In genomic region chr20:46642265-46642942, GRCh38 we compare ENCODE assay signal across 16 cellular contexts. TPM values are rescaled to one million over a fixed set of nuclear protein-coding genes. Genes with fewer than 3 reads are reported as not detected.
DNase-seq lines count a peak whose midpoint lies in the region; ATAC-seq, FAIRE-seq and TF ChIP-seq lines count a peak whose summit lies in the region.
"Had no signal": no experiment of that assay in that cellular context is flagged by ENCODE, and none has a peak within 500 bp of the region (broad histone marks: within the 10 kb centered on the region; RNA-seq: fewer than 3 reads in every experiment).

No MANE protein-coding gene starts in this region.

- CTCF ChIA-PET in HepG2 (lab: Yijun Ruan, JAX; ENCODE audit: low intra/inter-chr PET ratio, low total read pairs) = no interaction called here
- CTCF ChIA-PET in Caco-2 (lab: Charles Lee) = no interaction called here

- no peak overlapping the region for H3K27ac Mint-ChIP-seq in Caco-2 (ENCODE audit: unreplicated experiment)

- H3K79me2 ChIP-seq in HepG2 (ENCODE audit: insufficient read depth, low read length) = peaks cover 35% of the 10 kb centered on the region

- no peaks in the 10 kb centered on the region for H3K9me3 Mint-ChIP-seq in Caco-2 (ENCODE audit: unreplicated experiment)
- H3K9me3 Mint-ChIP-seq: CD8-positive, alpha-beta memory T cell had no signal

- no peaks in the 10 kb centered on the region for H3K36me3 Mint-ChIP-seq in Caco-2 (ENCODE audit: insufficient read depth, unreplicated experiment)
- H3K36me3 Mint-ChIP-seq: CD8-positive, alpha-beta memory T cell had no signal

- no peaks in the 10 kb centered on the region for H3K36me3 ChIP-seq in heart left ventricle
- no peaks in the 10 kb centered on the region for H3K36me3 ChIP-seq in adrenal gland (replicated peaks in 1 of 2)
- peaks cover 5 to 33% of the 10 kb centered on the region in 2 experiments for H3K36me3 ChIP-seq in HepG2 (replicated peaks in 1 of 2; ENCODE audit: control insufficient read depth in 1 of 2, insufficient read depth in 2 of 2, low read length in 2 of 2)
- no peaks in the 10 kb centered on the region for H3K36me3 ChIP-seq in Caco-2 (ENCODE audit: control insufficient read depth, insufficient read depth, low read length)
- H3K36me3 ChIP-seq: BLaER1 treated with 17β-estradiol and CSF1 and Interleukin-3, amounts not matched to agents 10 nM and 100 nM had no signal

- H3K27me3 Mint-ChIP-seq in Caco-2 (ENCODE audit: insufficient read depth, unreplicated experiment) = peaks cover 10% of the 10 kb centered on the region

- TF ChIP-seq POLR2A in heart left ventricle (IDR thresholded peaks at IDR 0.05) (no peak), adrenal gland (IDR thresholded peaks at IDR 0.05) (no peak), HepG2 (IDR thresholded peaks at IDR 0.05; ENCODE audit: insufficient read depth in 1 of 2, low read depth in 2 of 2, low read length in 2 of 2) (no peak)

- POLR2A ChIA-PET in HepG2 (lab: Yijun Ruan, JAX) = interaction anchor here (1.2 to 2.3 kb wide), 2 partner anchors 11 to 24 kb away, joined by 3 to 7 read pairs; no protein-coding TSS in a partner anchor
- POLR2A ChIA-PET in Caco-2 (lab: Charles Lee) = no interaction called here

- H3K4me1 ChIP-seq in heart left ventricle (peaks cover 0 to 4% (median 0%) of the 10 kb centered on the region in 12 donors), right cardiac atrium (ENCODE audit: control insufficient read depth, insufficient read depth, low read length) (no peaks in the 10 kb centered on the region), adrenal gland (replicated peaks in 1 of 2) (no peaks in the 10 kb centered on the region), HepG2 (ENCODE audit: insufficient read depth, low read length) (peaks cover 95% of the 10 kb centered on the region), Caco-2 (no peaks in the 10 kb centered on the region)

- ATAC-seq in heart left ventricle = peak in 3 of 4 donors; percentile 40 to 76 (median 45)
- no peak for ATAC-seq in right cardiac atrium
- ATAC-seq in HepG2 = no peak
- no peak for ATAC-seq in HG02623 (IDR thresholded peaks at IDR 0.05; ENCODE audit: unreplicated experiment)
- ATAC-seq: PC-3 had no signal

- no peak for FAIRE-seq in HepG2 (lab: Jason Lieb, UNC)
- FAIRE-seq: A204.1, H54 had no signal

- TF ChIP-seq EP300 in HepG2 (IDR thresholded peaks at IDR 0.05; ENCODE audit: low read depth in 2 of 2, low read length in 2 of 2) (no peak), HepG2 (CRISPR knock-in tag; IDR thresholded peaks at IDR 0.05; ENCODE audit: borderline replicate concordance) (no peak)

- no peak for TF ChIP-seq RAD21 in HepG2 (CRISPR knock-in tag; IDR thresholded peaks at IDR 0.05)

- no peaks in the 10 kb centered on the region for H3K4me1 Mint-ChIP-seq in Caco-2 (ENCODE audit: low read depth, unreplicated experiment)
- H3K4me1 Mint-ChIP-seq: CD8-positive, alpha-beta memory T cell had no signal

- H4K20me1 ChIP-seq in HepG2 (ENCODE audit: insufficient read depth, low read length) = no peaks in the 10 kb centered on the region
- H4K20me1 ChIP-seq: BLaER1 treated with 17β-estradiol and CSF1 and Interleukin-3, amounts not matched to agents 10 nM and 100 nM had no signal

- no peak for TF ChIP-seq CTCF in heart left ventricle (IDR thresholded peaks at IDR 0.05)
- TF ChIP-seq CTCF in adrenal gland (IDR thresholded peaks at IDR 0.05) = no peak
- no peak for TF ChIP-seq CTCF in HepG2 (CRISPR knock-in tag; IDR thresholded peaks at IDR 0.05)
- TF ChIP-seq CTCF in Caco-2 (IDR thresholded peaks at IDR 0.05; ENCODE audit: insufficient read depth in 1 of 2, low read depth in 1 of 2, low read length in 1 of 2, severe bottlenecking in 1 of 2, unreplicated experiment in 1 of 2) = no peak

- DNase-seq in heart left ventricle (peak in 2 of 5 donors; percentile 30 to 38), right cardiac atrium (no peak), adrenal gland (peak in 6 of 7 donors; percentile 41 to 81 (median 68)), HepG2 (ENCODE audit: low spot score) (no peak), Caco-2 (no peak)
- no peak for DNase-seq in activated naive CD4-positive, alpha-beta T cell treated with anti-CD3 and anti-CD28 coated beads, Interleukin-2, amount 50 U/mL, for 16 hours
- DNase-seq: CD8-positive, alpha-beta memory T cell; NCI-H1105 treated with DMSO at 0.1 percent for 48 hours; NCI-H1694 treated with DMSO at 0.1 percent for 48 hours; NCI-H345; PC-3 had no signal

- in situ Hi-C loops in HepG2 (cut with HindIII; ENCODE audit: extremely low pct_ligation_motif_present, low pct_unique_long_range_greater_than_20kb) = no loop called here

- H3K4me2 ChIP-seq in HepG2 (ENCODE audit: low read depth, low read length) = no peak overlapping the region
- H3K4me2 ChIP-seq: BLaER1 treated with 17β-estradiol and CSF1 and Interleukin-3, amounts not matched to agents 10 nM and 100 nM had no signal

- H3K4me3 Mint-ChIP-seq in Caco-2 (ENCODE audit: unreplicated experiment) = no peak overlapping the region
- H3K4me3 Mint-ChIP-seq: CD8-positive, alpha-beta memory T cell had no signal

- no TSS peak for BruUV-seq in HepG2 (replicated peaks; lab: Mats Ljungman, UMichigan)
- BruUV-seq in Caco-2 (replicated peaks; lab: Mats Ljungman, UMichigan) = no TSS peak

- WGBS in heart left ventricle, 4 donors = 69 to 77% (median 73%) methylated on average over 11 of the region's 11 CpGs
- WGBS in right cardiac atrium = 70% methylated on average over 11 of the region's 11 CpGs
- WGBS in adrenal gland, 4 donors = 56 to 59% (median 58%) methylated on average over 7 to 11 of the region's 11 CpGs
- WGBS in HepG2 (ENCODE audit: low lambda C conversion rate) = 91% methylated on average over 11 of the region's 11 CpGs

- H3K9ac ChIP-seq in HepG2 (ENCODE audit: insufficient read depth, low read depth, low read length) = no peak overlapping the region
- H3K9ac ChIP-seq: BLaER1 treated with 17β-estradiol and CSF1 and Interleukin-3, amounts not matched to agents 10 nM and 100 nM had no signal

- H3K27ac ChIP-seq in heart left ventricle (no peak overlapping the region), right cardiac atrium (ENCODE audit: low read length) (no peak overlapping the region), adrenal gland (no peak overlapping the region), HepG2 (ENCODE audit: extremely low read length, insufficient read depth, low read length) (no peak overlapping the region)
- H3K27ac ChIP-seq: BLaER1 treated with 17β-estradiol and CSF1 and Interleukin-3, amounts not matched to agents 10 nM and 100 nM had no signal

- no peaks in the 10 kb centered on the region for H3K27me3 ChIP-seq in heart left ventricle
- no peaks in the 10 kb centered on the region for H3K27me3 ChIP-seq in right cardiac atrium (ENCODE audit: control insufficient read depth, insufficient read depth)
- no peaks in the 10 kb centered on the region for H3K27me3 ChIP-seq in adrenal gland
- H3K27me3 ChIP-seq in HepG2 (ENCODE audit: control insufficient read depth in 1 of 2, insufficient read depth in 2 of 2, low read length in 2 of 2) = no peaks in the 10 kb centered on the region
- H3K27me3 ChIP-seq in Caco-2 (replicated peaks; ENCODE audit: control insufficient read depth, insufficient read depth, low read length) = no peaks in the 10 kb centered on the region
- H3K27me3 ChIP-seq: BLaER1 treated with 17β-estradiol and CSF1 and Interleukin-3, amounts not matched to agents 10 nM and 100 nM had no signal

- intact Hi-C loops in heart left ventricle (cut with DNase I) (no loop called here), right cardiac atrium (cut with DNase I) (no loop called here), adrenal gland (cut with DNase I) (no loop called here), HepG2 (cut with micrococcal nuclease; ENCODE audit: unreplicated experiment) (no loop called here), Caco-2 (cut with micrococcal nuclease; ENCODE audit: unreplicated experiment) (no loop called here)

- no peak overlapping the region for H2AFZ ChIP-seq in HepG2 (ENCODE audit: low read length)

- H3K4me3 ChIP-seq in heart left ventricle (no peak overlapping the region), right cardiac atrium (ENCODE audit: low read length) (no peak overlapping the region), adrenal gland (no peak overlapping the region), HepG2 (replicated peaks in 1 of 3; ENCODE audit: insufficient read depth in 1 of 3, low read depth in 2 of 3, low read length in 3 of 3) (no peak overlapping the region), Caco-2 (ENCODE audit: low read depth, low read length) (no peak overlapping the region)
- H3K4me3 ChIP-seq: BLaER1 treated with 17β-estradiol and CSF1 and Interleukin-3, amounts not matched to agents 10 nM and 100 nM had no signal

- H3K9me3 ChIP-seq in heart left ventricle = no peaks in the 10 kb centered on the region
- no peaks in the 10 kb centered on the region for H3K9me3 ChIP-seq in right cardiac atrium (ENCODE audit: control insufficient read depth, low read length)
- no peaks in the 10 kb centered on the region for H3K9me3 ChIP-seq in adrenal gland (replicated peaks in 1 of 3)
- no peaks in the 10 kb centered on the region for H3K9me3 ChIP-seq in HepG2 (ENCODE audit: low read length)
- H3K9me3 ChIP-seq in Caco-2 = no peaks in the 10 kb centered on the region
- H3K9me3 ChIP-seq: BLaER1 treated with 17β-estradiol and CSF1 and Interleukin-3, amounts not matched to agents 10 nM and 100 nM had no signal

RNA-seq across cellular contexts. Expression of gene SLC13A3, which starts 8.9 kb away (rescaled TPM):
- total RNA-seq in heart left ventricle (1 to 10 TPM in 2 of 9 donors, under 1 TPM in 7; 0.13 to 2.6 (median 0.60) TPM), right cardiac atrium (1 to 10 TPM in 1 of 4 donors, under 1 TPM in 3; 0.35 to 1.5 (median 0.51) TPM), adrenal gland (10 to 100 TPM in 1 of 8 donors, 1 to 10 TPM in 7; 1.6 to 11.2 (median 4.0) TPM), HepG2 (2016; rRNA removed; fragmentation: Illumina TruSeq; extraction: Trizol) (27.9 and 66.5 TPM in 2 replicates), Caco-2 (2022) (0.30 and 0.39 TPM in 2 replicates)
- polyA plus RNA-seq in heart left ventricle (under 1 TPM; 0.38 to 0.54 TPM), right cardiac atrium (0.50 TPM), adrenal gland (1 to 10 TPM; 1.5 to 4.2 (median 1.9) TPM), HepG2 (2011; rRNA removed) (63.3 and 76.0 TPM in 2 replicates)
- 23.8 and 30.4 TPM in 2 replicates for total RNA-seq in HepG2 (2016; cell fraction: cytosol; rRNA removed; fragmentation: Illumina TruSeq; extraction: Trizol; ENCODE audit: low read depth)
- total RNA-seq in HepG2 (2016; cell fraction: insoluble cytoplasmic fraction; rRNA removed; fragmentation: Illumina TruSeq; extraction: Trizol) = 29.2 and 65.4 TPM in 2 replicates
- 25.6 and 35.7 TPM in 2 replicates for total RNA-seq in HepG2 (2016; cell fraction: membrane; rRNA removed; fragmentation: Illumina TruSeq; extraction: Trizol)
- 59.9 and 65.1 TPM in 2 replicates for total RNA-seq in HepG2 (2016; cell fraction: nucleus; rRNA removed; fragmentation: Illumina TruSeq; extraction: Trizol)
- 40.8 and 74.9 TPM in 2 replicates for polyA plus RNA-seq in HepG2 (2011; cell fraction: cytosol; rRNA removed)
- polyA plus RNA-seq in HepG2 (2011; cell fraction: nucleus; rRNA removed) = 88.1 and 138 TPM in 2 replicates
- 42.2 and 59.1 TPM in 2 replicates for polyA plus RNA-seq in HepG2 (2012)
- polyA plus RNA-seq in HepG2 (2016; cell fraction: cytosol; fragmentation: Illumina TruSeq; extraction: Trizol; ENCODE audit: low read depth) = 25.1 and 35.1 TPM in 2 replicates
- polyA plus RNA-seq in HepG2 (2016; cell fraction: insoluble cytoplasmic fraction; fragmentation: Illumina TruSeq; extraction: Trizol; ENCODE audit: low read depth) = 30.5 and 31.8 TPM in 2 replicates
- polyA plus RNA-seq in HepG2 (2016; cell fraction: membrane; fragmentation: Illumina TruSeq; extraction: Trizol; ENCODE audit: low read depth) = 24.6 and 30.2 TPM in 2 replicates
- 99.0 and 99.2 TPM in 2 replicates for polyA plus RNA-seq in HepG2 (2016; cell fraction: nucleus; fragmentation: Illumina TruSeq; extraction: Trizol; ENCODE audit: insufficient read depth, low read depth)
- polyA minus RNA-seq in HepG2 (2011; rRNA and poly(A)+ RNA removed; ENCODE audit: low replicate concordance) = 0.42 and 193 TPM in 2 replicates
- 32.3 and 43.5 TPM in 2 replicates for polyA minus RNA-seq in HepG2 (2011; cell fraction: cytosol; rRNA and poly(A)+ RNA removed)
- 50.4 and 63.9 TPM in 2 replicates for polyA minus RNA-seq in HepG2 (2011; cell fraction: nucleus; rRNA and poly(A)+ RNA removed)
- total RNA-seq: HT1080, PC-3 had no signal
- polyA plus RNA-seq: CD8-positive, alpha-beta memory T cell had no signal

RNA-seq across cellular contexts. Expression of gene TP53RK, which starts 46.8 kb away (rescaled TPM):
- total RNA-seq in heart left ventricle (10 to 100 TPM in 1 of 9 donors, 1 to 10 TPM in 8; 5.1 to 10.8 (median 7.9) TPM), right cardiac atrium (1 to 10 TPM; 8.5 to 9.9 (median 9.3) TPM), adrenal gland (10 to 100 TPM in 7 of 8 donors, 1 to 10 TPM in 1; 9.7 to 35.0 (median 16.9) TPM), HepG2 (2016; rRNA removed; fragmentation: Illumina TruSeq; extraction: Trizol) (25.5 and 31.0 TPM in 2 replicates), Caco-2 (2022) (20.3 and 22.7 TPM in 2 replicates)
- polyA plus RNA-seq in heart left ventricle (1 to 10 TPM; 5.0 to 9.9 TPM), right cardiac atrium (6.8 TPM), adrenal gland (10 to 100 TPM in 1 of 3 donors, 1 to 10 TPM in 2; 8.9 to 19.8 (median 9.2) TPM), HepG2 (2011; rRNA removed) (11.3 and 12.9 TPM in 2 replicates)
- total RNA-seq in HepG2 (2016; cell fraction: cytosol; rRNA removed; fragmentation: Illumina TruSeq; extraction: Trizol; ENCODE audit: low read depth) = 5.6 and 7.0 TPM in 2 replicates
- 26.0 and 33.1 TPM in 2 replicates for total RNA-seq in HepG2 (2016; cell fraction: insoluble cytoplasmic fraction; rRNA removed; fragmentation: Illumina TruSeq; extraction: Trizol)
- total RNA-seq in HepG2 (2016; cell fraction: membrane; rRNA removed; fragmentation: Illumina TruSeq; extraction: Trizol) = 12.6 and 14.4 TPM in 2 replicates
- total RNA-seq in HepG2 (2016; cell fraction: nucleus; rRNA removed; fragmentation: Illumina TruSeq; extraction: Trizol) = 15.4 and 17.9 TPM in 2 replicates
- 9.0 and 10.2 TPM in 2 replicates for polyA plus RNA-seq in HepG2 (2011; cell fraction: cytosol; rRNA removed)
- 4.4 and 5.3 TPM in 2 replicates for polyA plus RNA-seq in HepG2 (2011; cell fraction: nucleus; rRNA removed)
- 10.7 and 12.3 TPM in 2 replicates for polyA plus RNA-seq in HepG2 (2012)
- polyA plus RNA-seq in HepG2 (2016; cell fraction: cytosol; fragmentation: Illumina TruSeq; extraction: Trizol; ENCODE audit: low read depth) = 3.9 and 4.7 TPM in 2 replicates
- polyA plus RNA-seq in HepG2 (2016; cell fraction: insoluble cytoplasmic fraction; fragmentation: Illumina TruSeq; extraction: Trizol; ENCODE audit: low read depth) = 28.1 and 30.7 TPM in 2 replicates
- polyA plus RNA-seq in HepG2 (2016; cell fraction: membrane; fragmentation: Illumina TruSeq; extraction: Trizol; ENCODE audit: low read depth) = 7.3 and 9.0 TPM in 2 replicates
- polyA plus RNA-seq in HepG2 (2016; cell fraction: nucleus; fragmentation: Illumina TruSeq; extraction: Trizol; ENCODE audit: insufficient read depth, low read depth) = 18.2 and 18.6 TPM in 2 replicates
- polyA minus RNA-seq in HepG2 (2011; rRNA and poly(A)+ RNA removed; ENCODE audit: low replicate concordance) = 9.2 and 11.2 TPM in 2 replicates
- polyA minus RNA-seq in HepG2 (2011; cell fraction: cytosol; rRNA and poly(A)+ RNA removed) = 10.6 and 11.6 TPM in 2 replicates
- polyA minus RNA-seq in HepG2 (2011; cell fraction: nucleus; rRNA and poly(A)+ RNA removed) = 12.6 and 13.1 TPM in 2 replicates

Comparison
In these comparisons a context has a peak if more than half of its experiments do, and no peak if none do; other contexts are left out.
1. ATAC-seq: peak in heart left ventricle (3 of 4); none in right cardiac atrium (0 of 2), HepG2 (single experiment) and HG02623 (single experiment).
2. DNase-seq: peak in adrenal gland (6 of 7); none in right cardiac atrium (0 of 3), HepG2 (single experiment), Caco-2 (0 of 2) and activated naive CD4-positive, alpha-beta T cell treated with anti-CD3 and anti-CD28 coated beads, Interleukin-2, amount 50 U/mL, for 16 hours (single experiment).